8 cellular contexts compared by ENCODE assay signal in the genomic region with DNA sequence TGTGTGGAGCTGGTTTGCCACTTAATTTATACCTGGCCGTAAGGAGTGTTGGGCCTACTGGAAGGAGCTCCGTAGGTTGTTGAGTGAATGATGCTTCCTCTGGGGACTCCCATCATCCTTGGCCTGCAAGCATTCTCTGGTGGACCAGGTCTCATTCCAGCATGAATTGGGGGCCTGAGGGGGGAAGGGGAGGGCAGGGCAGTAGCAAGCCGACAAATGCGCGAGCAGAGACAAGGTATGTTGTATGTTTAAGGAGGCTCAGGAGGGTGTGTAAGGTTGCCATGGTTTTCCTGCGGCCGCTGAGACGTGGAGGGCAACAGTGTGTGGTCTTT. TPM values are rescaled to one million over a fixed set of nuclear protein-coding genes. Genes with fewer than 3 reads are reported as not detected.
A peak's percentile ranks its signal among the peaks of the same experiment; 100 is the strongest.
DNase-seq lines count a peak whose midpoint lies in the region; ATAC-seq and TF ChIP-seq lines count a peak whose summit lies in the region.

No MANE protein-coding gene starts in this region.

- peaks cover 2 to 4% (median 2%) of the 10 kb centered on the region in 3 donors for H3K9me3 ChIP-seq in skeletal muscle tissue (ENCODE audit: control insufficient read depth in 3 of 3, low read length in 3 of 3)

- DNase-seq in NCI-H2227 (lab: John Stamatoyannopoulos, UW; ENCODE audit: unreplicated experiment), result peak; percentile 59
- no peak for DNase-seq in NCI-H2227 treated with DMSO at 0.1 percent for 48 hours (lab: John Stamatoyannopoulos, UW)
- no peak for DNase-seq in left cardiac atrium
- no peak for DNase-seq in ureter (ENCODE audit: low spot score)

- peaks cover 0 to 1% (median 0%) of the 10 kb centered on the region in 3 donors for H3K27me3 ChIP-seq in skeletal muscle tissue (ENCODE audit: control insufficient read depth in 3 of 3, insufficient read depth in 3 of 3, low read length in 3 of 3)

- H3K4me3 ChIP-seq in WI38 (ENCODE audit: low read depth, low read length) (peak overlapping the region; percentile 97), skeletal muscle tissue (ENCODE audit: low read length in 3 of 3) (peak overlapping the region; percentile 97 to 99 (median 98))

- H3K36me3 ChIP-seq in skeletal muscle tissue (ENCODE audit: control insufficient read depth in 3 of 3, insufficient read depth in 3 of 3, low read length in 3 of 3), result peaks cover 33 to 40% (median 38%) of the 10 kb centered on the region in 3 donors

- peak overlapping the region; percentile 80 for H3K27ac ChIP-seq in skeletal muscle tissue (ENCODE audit: low read depth, low read length)

- peak overlapping the region; percentile 89 to 98 (median 94) for H3K9ac ChIP-seq in skeletal muscle tissue (ENCODE audit: low read depth in 1 of 3, low read length in 3 of 3)

- TF ChIP-seq CTCF in WI38 (IDR thresholded peaks at IDR 0.05; ENCODE audit: low read depth, low read length), result no peak

- intact Hi-C loops in left cardiac atrium (cut with DNase I), result no loop called here

- peak; percentile 6 to 16 for ATAC-seq in left cardiac atrium
- no peak for ATAC-seq in GM21447 (IDR thresholded peaks at IDR 0.05; ENCODE audit: unreplicated experiment)
- ATAC-seq in HG03108 (IDR thresholded peaks at IDR 0.05; ENCODE audit: unreplicated experiment), result no peak

- H3K4me1 ChIP-seq in skeletal muscle tissue (ENCODE audit: control insufficient read depth in 3 of 3, insufficient read depth in 3 of 3, low read length in 3 of 3), result peaks cover 19 to 30% (median 26%) of the 10 kb centered on the region in 3 donors

RNA-seq across cellular contexts. Expression of a gene that starts 0.7 kb away (rescaled TPM):
- total RNA-seq in left cardiac atrium (10 to 100 TPM; 19.6 to 23.0 TPM), skeletal muscle tissue (24.0 TPM), ureter (54.8 TPM)

RNA-seq across cellular contexts. Expression of a gene that starts 24.7 kb away (rescaled TPM):
- total RNA-seq in left cardiac atrium (not detected), skeletal muscle tissue (0.52 TPM), ureter (not detected)

RNA-seq across cellular contexts. Expression of a gene that starts 38.8 kb away (rescaled TPM):
- total RNA-seq in left cardiac atrium, result 1 to 10 TPM in 1 of 2 donors, under 1 TPM in 1; 0.94 to 1.0 TPM
- total RNA-seq in skeletal muscle tissue, result not detected
- 3.1 TPM for total RNA-seq in ureter

RNA-seq across cellular contexts. Expression of a gene that starts 47.0 kb away (rescaled TPM):
- total RNA-seq in left cardiac atrium (not detected), skeletal muscle tissue (not detected), ureter (not detected)

RNA-seq across cellular contexts. Expression of a gene that starts 48.4 kb away (rescaled TPM):
- 10 to 100 TPM in 1 of 2 donors, 1 to 10 TPM in 1; 9.2 to 13.9 TPM for total RNA-seq in left cardiac atrium
- 26.1 TPM for total RNA-seq in skeletal muscle tissue
- 21.3 TPM for total RNA-seq in ureter

Comparison
In these comparisons a context has a peak if more than half of its experiments do, and no peak if none do; other contexts are left out.
1. ATAC-seq: peak in left cardiac atrium (2 of 2); none in GM21447 (single experiment) and HG03108 (single experiment).